17 cellular contexts compared by ENCODE assay signal in the genomic region with DNA sequence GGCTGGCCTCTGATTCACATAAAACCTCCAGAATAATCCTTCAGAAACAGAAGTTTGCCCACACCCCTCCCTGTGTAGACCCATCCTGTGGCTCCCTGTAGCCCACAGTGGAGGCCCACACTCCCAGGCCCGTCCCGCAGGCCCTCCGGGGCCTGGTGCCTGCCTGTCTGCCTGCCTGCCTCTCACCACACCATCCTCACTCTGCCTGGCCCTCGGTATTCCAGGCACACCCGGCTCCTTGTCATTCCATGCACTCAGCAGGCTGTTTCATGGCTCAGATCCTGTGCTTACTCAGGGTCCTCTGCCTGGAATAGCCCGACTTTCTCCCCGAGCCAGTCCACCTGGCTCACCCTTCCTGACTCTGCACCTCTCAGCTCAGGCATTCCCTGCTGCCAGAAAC.
DNase-seq lines count a peak whose midpoint lies in the region; ATAC-seq and TF ChIP-seq lines count a peak whose summit lies in the region.
"Had no signal": no experiment of that assay in that cellular context is flagged by ENCODE, and none has a peak within 500 bp of the region (broad histone marks: within the 10 kb centered on the region; RNA-seq: fewer than 3 reads in every experiment).

No MANE protein-coding gene starts in this region.

- ATAC-seq in Right ventricle myocardium inferior (peak; percentile 20), upper lobe of right lung (peak; percentile 77)
- ATAC-seq: A549; activated CD8-positive, alpha-beta memory T cell treated with anti-CD3 and anti-CD28 coated beads, Interleukin-2, amount 10 ng/mL, durations not matched to agents 7 days and 5 days; body of pancreas; natural killer cell had no signal

- no peaks in the 10 kb centered on the region for H3K27me3 Mint-ChIP-seq in mesothelial cell of epicardium (ENCODE audit: low read depth)

- H3K4me3 Mint-ChIP-seq in mesothelial cell of epicardium = no peak overlapping the region
- H3K4me3 Mint-ChIP-seq: activated CD8-positive, alpha-beta memory T cell treated with anti-CD3 and anti-CD28 coated beads, Interleukin-2, amount 10 ng/mL, durations not matched to agents 7 days and 5 days; CD8-positive, alpha-beta memory T cell; natural killer cell had no signal

- H3K4me3 ChIP-seq in right atrium auricular region (no peak overlapping the region), coronary artery (no peak overlapping the region), upper lobe of right lung (no peak overlapping the region)
- H3K4me3 ChIP-seq: A549, body of pancreas had no signal

- peaks cover 68% of the 10 kb centered on the region for H3K4me1 Mint-ChIP-seq in mesothelial cell of epicardium
- H3K4me1 Mint-ChIP-seq: activated CD8-positive, alpha-beta memory T cell treated with anti-CD3 and anti-CD28 coated beads, Interleukin-2, amount 10 ng/mL, durations not matched to agents 7 days and 5 days; CD8-positive, alpha-beta memory T cell; natural killer cell had no signal

- no peaks in the 10 kb centered on the region for H3K9me3 ChIP-seq in right atrium auricular region
- H3K9me3 ChIP-seq in upper lobe of right lung = no peaks in the 10 kb centered on the region
- H3K9me3 ChIP-seq: A549, body of pancreas had no signal

- DNase-seq in Right ventricle myocardium inferior (ENCODE audit: missing footprints) (no peak), right atrium auricular region (ENCODE audit: low spot score) (no peak), coronary artery (ENCODE audit: low spot score) (peak; percentile 52), mesothelial cell of epicardium (ENCODE audit: low spot score in 2 of 2, unreplicated experiment in 2 of 2) (no peak), upper lobe of right lung (no peak), NCI-H1436 treated with DMSO at 0.1 percent for 48 hours (lab: John Stamatoyannopoulos, UW) (no peak), SHP77 (lab: John Stamatoyannopoulos, UW) (no peak)
- DNase-seq in activated effector memory CD4-positive, alpha-beta T cell treated with anti-CD3 and anti-CD28 coated beads, Interleukin-2, amount 50 U/mL, for 16 hours = no peak
- DNase-seq: activated CD8-positive, alpha-beta memory T cell treated with anti-CD3 and anti-CD28 coated beads, Interleukin-2, amount 10 ng/mL, durations not matched to agents 7 days and 5 days; activated gamma-delta T cell; body of pancreas; CD8-positive, alpha-beta memory T cell; HCEC 1CT; natural killer cell; NCI-H1048; T-helper 1 cell had no signal

- intact Hi-C loops in Right ventricle myocardium inferior (cut with DNase I) (no loop called here), upper lobe of right lung (cut with DNase I) (no loop called here)

- TF ChIP-seq CTCF in right atrium auricular region (IDR thresholded peaks at IDR 0.05) (no peak), coronary artery (IDR thresholded peaks at IDR 0.05) (no peak), mesothelial cell of epicardium (IDR thresholded peaks at IDR 0.05; ENCODE audit: unreplicated experiment) (no peak), upper lobe of right lung (IDR thresholded peaks at IDR 0.05) (no peak)

- H3K27me3 ChIP-seq in right atrium auricular region (no peaks in the 10 kb centered on the region), upper lobe of right lung (no peaks in the 10 kb centered on the region)
- H3K27me3 ChIP-seq: body of pancreas had no signal

- no peak overlapping the region for H3K27ac ChIP-seq in right atrium auricular region
- no peak overlapping the region for H3K27ac ChIP-seq in coronary artery
- H3K27ac ChIP-seq in upper lobe of right lung = no peak overlapping the region
- H3K27ac ChIP-seq: A549, body of pancreas had no signal

- peaks cover 0 to 13% of the 10 kb centered on the region in 2 donors for H3K4me1 ChIP-seq in right atrium auricular region
- peaks cover 4% of the 10 kb centered on the region for H3K4me1 ChIP-seq in upper lobe of right lung
- H3K4me1 ChIP-seq: A549, body of pancreas had no signal

- H3K36me3 ChIP-seq in right atrium auricular region (no peaks in the 10 kb centered on the region), upper lobe of right lung (no peaks in the 10 kb centered on the region)

- H3K36me3 Mint-ChIP-seq in mesothelial cell of epicardium = no peaks in the 10 kb centered on the region
- H3K36me3 Mint-ChIP-seq: activated CD8-positive, alpha-beta memory T cell treated with anti-CD3 and anti-CD28 coated beads, Interleukin-2, amount 10 ng/mL, durations not matched to agents 7 days and 5 days; CD8-positive, alpha-beta memory T cell; natural killer cell had no signal

- no peaks in the 10 kb centered on the region for H3K9me3 Mint-ChIP-seq in mesothelial cell of epicardium
- H3K9me3 Mint-ChIP-seq: CD8-positive, alpha-beta memory T cell; natural killer cell had no signal

- peak overlapping the region; percentile 58 for H3K27ac Mint-ChIP-seq in mesothelial cell of epicardium
- H3K27ac Mint-ChIP-seq: activated CD8-positive, alpha-beta memory T cell treated with anti-CD3 and anti-CD28 coated beads, Interleukin-2, amount 10 ng/mL, durations not matched to agents 7 days and 5 days; natural killer cell had no signal
